In the genomic region with DNA sequence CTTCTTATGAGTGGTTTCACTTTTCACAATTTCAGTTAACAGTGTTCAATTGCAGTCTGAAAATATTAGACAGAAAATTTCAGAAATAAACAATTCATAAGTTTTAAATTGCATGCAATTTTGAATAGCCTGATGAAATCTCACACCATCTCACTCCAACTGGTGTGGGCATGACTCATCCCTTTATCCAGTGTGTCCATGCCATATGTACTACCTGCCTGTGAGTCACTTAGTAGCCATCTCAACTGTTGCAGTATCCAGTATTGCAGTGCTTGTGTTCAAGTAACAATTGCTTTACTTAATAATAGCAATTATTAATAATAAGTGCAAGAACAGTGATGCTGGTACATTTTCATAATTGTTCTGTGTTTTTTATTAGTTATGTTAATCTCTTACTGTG, we compare ENCODE assay signal across 13 cellular contexts.
A peak's percentile ranks its signal among the peaks of the same experiment; 100 is the strongest.
DNase-seq lines count a peak whose midpoint lies in the region; ATAC-seq, FAIRE-seq and TF ChIP-seq lines count a peak whose summit lies in the region.
"Had no signal": no experiment of that assay in that cellular context is flagged by ENCODE, and none has a peak within 500 bp of the region (broad histone marks: within the 10 kb centered on the region; RNA-seq: fewer than 3 reads in every experiment).

No MANE protein-coding gene starts in this region.

- TF ChIP-seq POLR2A in breast epithelium (IDR thresholded peaks at IDR 0.05) (no peak), suprapubic skin (IDR thresholded peaks at IDR 0.05) (no peak)

- CTCF ChIA-PET in MCF 10A (lab: Yijun Ruan, JAX), result no interaction called here
- CTCF ChIA-PET in activated naive CD4-positive, alpha-beta T cell treated with anti-CD3 and anti-CD28 coated beads, Interleukin-2, amount 10 ng/mL, durations not matched to agents 7 days and 5 days (lab: Charles Lee), result no interaction called here

- H3K4me3 ChIP-seq in breast epithelium (no peak overlapping the region), RWPE2 (ENCODE audit: severe bottlenecking) (no peak overlapping the region), suprapubic skin (no peak overlapping the region)

- intact Hi-C loops in MCF 10A (cut with micrococcal nuclease) (loop anchor here (10.0 kb wide), 1 partner anchor 335 kb away; no protein-coding TSS in a partner anchor), breast epithelium (cut with DNase I; ENCODE audit: low total_unique reads) (no loop called here)

- no peak for FAIRE-seq in urothelium cell line (lab: Jason Lieb, UNC)
- FAIRE-seq: GM12892 had no signal

- H3K27ac ChIP-seq in breast epithelium (no peak overlapping the region), RWPE2 (ENCODE audit: poor library complexity, severe bottlenecking) (peak overlapping the region; percentile 26), suprapubic skin (no peak overlapping the region)
- H3K27ac ChIP-seq: parathyroid adenoma had no signal

- H3K36me3 Mint-ChIP-seq in MCF 10A (ENCODE audit: insufficient read depth, unreplicated experiment), result no peaks in the 10 kb centered on the region
- no peaks in the 10 kb centered on the region for H3K36me3 Mint-ChIP-seq in activated naive CD4-positive, alpha-beta T cell treated with anti-CD3 and anti-CD28 coated beads, Interleukin-2, amount 10 ng/mL, durations not matched to agents 7 days and 5 days

- H3K9me3 ChIP-seq in breast epithelium (no peaks in the 10 kb centered on the region), RWPE2 (ENCODE audit: severe bottlenecking) (no peaks in the 10 kb centered on the region), suprapubic skin (no peaks in the 10 kb centered on the region)

- no peak for TF ChIP-seq EP300 in suprapubic skin (IDR thresholded peaks at IDR 0.05)

- H3K4me1 ChIP-seq in breast epithelium, result no peaks in the 10 kb centered on the region
- H3K4me1 ChIP-seq in RWPE2 (ENCODE audit: insufficient read depth, poor library complexity, severe bottlenecking), result peaks cover 17% of the 10 kb centered on the region
- H3K4me1 ChIP-seq in suprapubic skin, result no peaks in the 10 kb centered on the region
- H3K4me1 ChIP-seq: parathyroid adenoma had no signal

- peaks cover 11% of the 10 kb centered on the region for H3K4me1 Mint-ChIP-seq in MCF 10A (ENCODE audit: insufficient read depth, unreplicated experiment)
- H3K4me1 Mint-ChIP-seq in activated naive CD4-positive, alpha-beta T cell treated with anti-CD3 and anti-CD28 coated beads, Interleukin-2, amount 10 ng/mL, durations not matched to agents 7 days and 5 days, result no peaks in the 10 kb centered on the region

- H3K27ac Mint-ChIP-seq in MCF 10A (ENCODE audit: low read depth, unreplicated experiment), result peak overlapping the region; percentile 19
- no peak overlapping the region for H3K27ac Mint-ChIP-seq in activated naive CD4-positive, alpha-beta T cell treated with anti-CD3 and anti-CD28 coated beads, Interleukin-2, amount 10 ng/mL, durations not matched to agents 7 days and 5 days

- no peak for TF ChIP-seq CTCF in MCF 10A (IDR thresholded peaks at IDR 0.05; ENCODE audit: unreplicated experiment)
- no peak for TF ChIP-seq CTCF in breast epithelium (IDR thresholded peaks at IDR 0.05)
- no peak for TF ChIP-seq CTCF in RWPE2 (IDR thresholded peaks at IDR 0.05; ENCODE audit: poor library complexity, severe bottlenecking)
- no peak for TF ChIP-seq CTCF in suprapubic skin (IDR thresholded peaks at IDR 0.05)

- no peaks in the 10 kb centered on the region for H3K9me3 Mint-ChIP-seq in MCF 10A (ENCODE audit: unreplicated experiment)
- peaks cover 12% of the 10 kb centered on the region for H3K9me3 Mint-ChIP-seq in activated naive CD4-positive, alpha-beta T cell treated with anti-CD3 and anti-CD28 coated beads, Interleukin-2, amount 10 ng/mL, durations not matched to agents 7 days and 5 days

- DNase-seq in MCF 10A (ENCODE audit: unreplicated experiment) (peak; percentile 90), breast epithelium (ENCODE audit: low spot score in 2 of 2) (no peak), RWPE2 (ENCODE audit: low spot score) (peak; percentile 55), fibroblast of peridontal ligament (ENCODE audit: extremely low read depth) (peak; percentile 2), urothelium cell line (ENCODE audit: low spot score) (peak; percentile 4), suprapubic skin (ENCODE audit: low spot score in 2 of 2) (no peak)
- DNase-seq in activated CD4-positive, alpha-beta T cell treated with anti-CD3 and anti-CD28 coated beads, Interleukin-2, amount 50 U/mL, for 1 hour, result no peak
- no peak for DNase-seq in activated naive CD4-positive, alpha-beta T cell treated with anti-CD3 and anti-CD28 coated beads, Interleukin-2, amount 10 ng/mL, durations not matched to agents 7 days and 5 days
- DNase-seq: DMS153, midbrain, NCI-H69 had no signal

- H3K27me3 Mint-ChIP-seq in MCF 10A (ENCODE audit: insufficient read depth, unreplicated experiment), result no peaks in the 10 kb centered on the region
- no peaks in the 10 kb centered on the region for H3K27me3 Mint-ChIP-seq in activated naive CD4-positive, alpha-beta T cell treated with anti-CD3 and anti-CD28 coated beads, Interleukin-2, amount 10 ng/mL, durations not matched to agents 7 days and 5 days

- peak; percentile 100 for ATAC-seq in RWPE2 (ENCODE audit: low read depth)

- no peaks in the 10 kb centered on the region for H3K36me3 ChIP-seq in breast epithelium
- no peaks in the 10 kb centered on the region for H3K36me3 ChIP-seq in RWPE2 (ENCODE audit: low read depth)
- H3K36me3 ChIP-seq in suprapubic skin, result no peaks in the 10 kb centered on the region

- no TSS peak for BruUV-seq in MCF 10A (replicated peaks; lab: Mats Ljungman, UMichigan)

- no peak overlapping the region for H3K4me3 Mint-ChIP-seq in MCF 10A (ENCODE audit: unreplicated experiment)
- no peak overlapping the region for H3K4me3 Mint-ChIP-seq in activated naive CD4-positive, alpha-beta T cell treated with anti-CD3 and anti-CD28 coated beads, Interleukin-2, amount 10 ng/mL, durations not matched to agents 7 days and 5 days

- POLR2A ChIA-PET in MCF 10A (lab: Yijun Ruan, JAX), result no interaction called here

- H3K27me3 ChIP-seq in breast epithelium, result no peaks in the 10 kb centered on the region
- no peaks in the 10 kb centered on the region for H3K27me3 ChIP-seq in RWPE2 (ENCODE audit: insufficient read depth, poor library complexity, severe bottlenecking)
- H3K27me3 ChIP-seq in suprapubic skin, result no peaks in the 10 kb centered on the region

Comparison
In these comparisons a context has a peak if more than half of its experiments do, and no peak if none do; other contexts are left out.
1. DNase-seq: peak in MCF 10A (single experiment), RWPE2 (single experiment), fibroblast of peridontal ligament (single experiment) and urothelium cell line (single experiment); none in breast epithelium (0 of 2), activated CD4-positive, alpha-beta T cell treated with anti-CD3 and anti-CD28 coated beads, Interleukin-2, amount 50 U/mL, for 1 hour (single experiment), activated naive CD4-positive, alpha-beta T cell treated with anti-CD3 and anti-CD28 coated beads, Interleukin-2, amount 10 ng/mL, durations not matched to agents 7 days and 5 days (single experiment) and suprapubic skin (0 of 2).